Comparison of ENCODE assay signal across 8 cellular contexts in the genomic region with DNA sequence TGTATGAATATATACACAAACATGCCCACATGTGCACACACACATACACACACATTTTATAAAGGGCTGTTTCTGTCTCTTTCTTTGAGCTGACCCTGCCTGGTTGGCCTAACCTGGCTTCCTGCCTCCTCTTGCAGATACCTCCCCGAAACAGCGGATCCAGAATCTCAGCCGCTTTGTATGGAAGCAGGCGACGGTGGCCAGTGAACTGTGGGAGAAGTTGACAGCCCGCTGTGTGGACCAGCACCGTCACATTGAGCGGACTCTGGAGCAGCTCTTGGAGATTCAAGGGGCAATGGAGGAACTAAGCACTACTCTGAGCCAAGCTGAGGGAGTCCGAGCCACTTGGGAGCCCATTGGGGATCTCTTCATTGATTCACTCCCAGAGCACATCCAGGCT. TPM values are rescaled to one million over a fixed set of nuclear protein-coding genes. Genes with fewer than 3 reads are reported as not detected.
"Had no signal": no experiment of that assay in that cellular context is flagged by ENCODE, and none has a peak within 500 bp of the region (broad histone marks: within the 10 kb centered on the region; RNA-seq: fewer than 3 reads in every experiment).

No MANE protein-coding gene starts in this region.

- ATAC-seq: GM23338, HepG2, K562 had no signal

- H3K4me1 Mint-ChIP-seq: GM23338, H9 had no signal

- H3K4me3 ChIP-seq: GM23338, K562 had no signal

- H3K27ac Mint-ChIP-seq: GM23338 had no signal

- H3K27ac ChIP-seq: HL-60 had no signal

- H3K9me3 Mint-ChIP-seq: GM23338 had no signal

- H3K4me3 Mint-ChIP-seq: GM23338, H9 had no signal

- DNase-seq: H9, HCEC 1CT had no signal

RNA-seq across cellular contexts. Expression of a gene that starts 49.6 kb away (rescaled TPM):
- total RNA-seq: GM23338, H1, H9, HepG2, HT1080, K562 had no signal
